ENCODE assay signal across 1 cellular context in genomic region chrX:154436290-154436596, GRCh38.
TF ChIP-seq lines count a peak whose summit lies in the region.

No MANE protein-coding gene starts in this region.

TF ChIP-seq in GM12878, 131 proteins besides CTCF, POLR2A, EP300 and RAD21:
- TF ChIP-seq NBN (IDR thresholded peaks at IDR 0.05): no peak
- TF ChIP-seq ZBTB33 (IDR thresholded peaks at IDR 0.05): no peak
- no peak for TF ChIP-seq NFIC (IDR thresholded peaks at IDR 0.05; ENCODE audit: low read depth, low read length)
- no peak for TF ChIP-seq RFX5 (IDR thresholded peaks at IDR 0.05; ENCODE audit: low read depth, low read length)
